In genomic region chr14:61561657-61562276, GRCh38 we compare ENCODE assay signal across 1 cellular context.
A peak's percentile ranks its signal among the peaks of the same experiment; 100 is the strongest.
TF ChIP-seq lines count a peak whose summit lies in the region.

No MANE protein-coding gene starts in this region.

TF ChIP-seq in HepG2, 621 proteins besides CTCF, POLR2A, EP300 and RAD21 (continued from another document and continues in another):
- TF ChIP-seq RNF219 (CRISPR knock-in tag; IDR thresholded peaks at IDR 0.05) (no peak), ZNF407 (CRISPR knock-in tag; IDR thresholded peaks at IDR 0.05; ENCODE audit: not compliant biosample characterization) (no peak), LBX2 (CRISPR knock-in tag; IDR thresholded peaks at IDR 0.05; ENCODE audit: borderline replicate concordance) (no peak), THYN1 (CRISPR knock-in tag; IDR thresholded peaks at IDR 0.05; ENCODE audit: borderline replicate concordance, low read depth) (no peak), RXRA (CRISPR knock-in tag; IDR thresholded peaks at IDR 0.05) (peak; percentile 83; the same call in 1 of the 2 replicates), MIXL1 (CRISPR knock-in tag; IDR thresholded peaks at IDR 0.05) (peak; percentile 69; the same call in 1 of the 2 replicates), ZSCAN5A (CRISPR knock-in tag; IDR thresholded peaks at IDR 0.05; ENCODE audit: borderline replicate concordance) (peak; percentile 71; the same call in 1 of the 2 replicates), ZFYVE20 (CRISPR knock-in tag; IDR thresholded peaks at IDR 0.05; ENCODE audit: borderline replicate concordance, low read depth) (0 out of 2 replicates have a peak, but pooled peaks have one; percentile 40), ZMYM4 (CRISPR knock-in tag; IDR thresholded peaks at IDR 0.05) (peak; percentile 81), PREB (CRISPR knock-in tag; IDR thresholded peaks at IDR 0.05) (no peak), SSRP1 (CRISPR knock-in tag; IDR thresholded peaks at IDR 0.05) (no peak), ZGPAT (CRISPR knock-in tag; IDR thresholded peaks at IDR 0.05) (peak; percentile 83), PRDM4 (CRISPR knock-in tag; IDR thresholded peaks at IDR 0.05; ENCODE audit: borderline replicate concordance) (no peak), TEAD2 (CRISPR knock-in tag; IDR thresholded peaks at IDR 0.05) (no peak), E2F2 (CRISPR knock-in tag; IDR thresholded peaks at IDR 0.05; ENCODE audit: borderline replicate concordance) (no peak), KDM2A (CRISPR knock-in tag; IDR thresholded peaks at IDR 0.05; ENCODE audit: borderline replicate concordance, low read depth) (peak; percentile 70; the same call in 1 of the 2 replicates), ZNF468 (CRISPR knock-in tag; IDR thresholded peaks at IDR 0.05) (no peak), ZNF142 (CRISPR knock-in tag; IDR thresholded peaks at IDR 0.05) (no peak), FOXA1 (IDR thresholded peaks at IDR 0.05) (no peak), FOXA1 (CRISPR knock-in tag; IDR thresholded peaks at IDR 0.05) (peak; percentile 67; the same call in 1 of the 2 replicates), ATF1 (CRISPR knock-in tag; IDR thresholded peaks at IDR 0.05) (no peak), ZNF292 (CRISPR knock-in tag; IDR thresholded peaks at IDR 0.05; ENCODE audit: borderline replicate concordance, low read depth) (peak; percentile 75; the same call in 1 of the 2 replicates), MTA1 (CRISPR knock-in tag; IDR thresholded peaks at IDR 0.05; ENCODE audit: borderline replicate concordance) (no peak; the same call in 1 of the 2 replicates), ZNF101 (CRISPR knock-in tag; IDR thresholded peaks at IDR 0.05; ENCODE audit: borderline replicate concordance, low read depth) (no peak), SOX5 (CRISPR knock-in tag; IDR thresholded peaks at IDR 0.05; ENCODE audit: borderline replicate concordance) (peak; percentile 74; the same call in 1 of the 2 replicates), ZNF484 (CRISPR knock-in tag; IDR thresholded peaks at IDR 0.05; ENCODE audit: borderline replicate concordance, low read depth) (no peak), SMC3 (IDR thresholded peaks at IDR 0.05; ENCODE audit: low read length) (peak; percentile 35; the same call in 1 of the 2 replicates), ZNF143 (CRISPR knock-in tag; IDR thresholded peaks at IDR 0.05) (peak; percentile 23; the same call in 1 of the 2 replicates)
